In the genomic region with DNA sequence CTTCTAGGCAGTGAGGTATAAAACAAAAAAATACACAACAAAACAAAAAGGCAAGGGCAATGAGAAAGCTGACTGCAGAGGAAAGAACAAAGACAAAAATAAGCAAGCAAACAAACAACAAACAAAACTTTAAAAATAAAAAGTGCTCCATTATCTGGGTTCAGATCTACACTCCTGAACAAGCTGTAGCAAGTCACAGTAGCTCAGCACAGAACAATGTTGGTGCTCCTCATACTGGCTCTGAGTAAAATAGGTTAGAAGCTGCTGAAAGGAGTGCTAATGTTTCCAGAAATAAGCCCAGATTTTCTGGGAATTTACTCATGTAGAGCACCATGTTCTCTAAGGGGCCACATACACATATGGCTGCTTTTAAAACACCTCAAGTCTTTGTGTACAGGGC, we compare ENCODE assay signal across 27 cellular contexts.
"Had no signal": no experiment of that assay in that cellular context is flagged by ENCODE, and none has a peak within 500 bp of the region (broad histone marks: within the 10 kb centered on the region; RNA-seq: fewer than 3 reads in every experiment).

No MANE protein-coding gene starts in this region.

- H3K4me3 ChIP-seq: body of pancreas, cardiac muscle cell, colonic mucosa, pancreas, prostate gland, skin epidermis, tibial nerve had no signal

- ATAC-seq: activated T-cell treated with anti-CD3 and anti-CD28 coated beads, Interleukin-2, amount 50 U/mL, for 4 hours; body of pancreas; naive thymus-derived CD8-positive, alpha-beta T cell; sciatic nerve; stimulated activated naive B cell treated with anti-CD40 and anti-IgM and Interleukin-4, amounts not matched to agents 10 μg/mL and 1 μg/mL and 100 μg/mL, for 72 hours had no signal

- FAIRE-seq: endometrium, pancreas, TTC549 had no signal

- H3K27me3 ChIP-seq: body of pancreas, cardiac muscle cell, colonic mucosa, pancreas, tibial nerve had no signal

- H3K36me3 ChIP-seq: cardiac muscle cell, colonic mucosa, pancreas, prostate gland, tibial nerve had no signal

- DNase-seq: activated CD4-positive, alpha-beta T cell treated with anti-CD3 and anti-CD28 coated beads for 4 hours; activated CD4-positive, alpha-beta T cell treated with anti-CD3 and anti-CD28 coated beads, Interleukin-2, amount 50 U/mL, for 48 hours; activated T-cell treated with anti-CD3 and anti-CD28 coated beads, Interleukin-2, amount 50 U/mL, for 4 hours; aorta; body of pancreas; cerebellar nuclear complex; colonic mucosa; effector CD8-positive, alpha-beta T cell; head of caudate nucleus; hippocampal formation; immature natural killer cell; mesenchymal stem cell; naive thymus-derived CD8-positive, alpha-beta T cell; nucleus accumbens; pancreas; retina; stimulated activated CD4-positive, alpha-beta T cell treated with anti-CD3 and anti-CD28 coated beads, Interleukin-4, amount 100 ng/mL, for 24 hours; stimulated activated naive B cell treated with anti-CD40 and anti-IgM and Interleukin-4, amounts not matched to agents 10 μg/mL and 1 μg/mL and 100 μg/mL, for 72 hours; T-helper 9 cell had no signal

- H3K9me3 ChIP-seq: body of pancreas, colonic mucosa, pancreas, prostate gland, tibial nerve had no signal

- H3K4me1 ChIP-seq: colonic mucosa, prostate gland, tibial nerve had no signal

- H3K27ac ChIP-seq: cardiac muscle cell, colonic mucosa, pancreas, prostate gland, tibial nerve, VCaP had no signal
